ENCODE assay signal across 12 cellular contexts in genomic region chr1:217027403-217028080, GRCh38.
DNase-seq lines count a peak whose midpoint lies in the region; ATAC-seq and TF ChIP-seq lines count a peak whose summit lies in the region.
"Had no signal": no experiment of that assay in that cellular context is flagged by ENCODE, and none has a peak within 500 bp of the region (broad histone marks: within the 10 kb centered on the region; RNA-seq: fewer than 3 reads in every experiment).

No MANE protein-coding gene starts in this region.

- H3K4me3 ChIP-seq in uterus (no peak overlapping the region), mucosa of descending colon (no peak overlapping the region)
- H3K4me3 ChIP-seq: SJSA1 had no signal

- DNase-seq in SK-MEL-5 (ENCODE audit: low read depth, low spot score) (peak; percentile 78), HK-2 (ENCODE audit: unreplicated experiment) (no peak), foreskin keratinocyte (no peak), uterus (no peak), mucosa of descending colon (no peak)
- DNase-seq: activated CD8-positive, alpha-beta T cell treated with anti-CD3 and anti-CD28 coated beads, Interleukin-2, amount 10 ng/mL, durations not matched to agents 7 days and 5 days; H7; right cardiac atrium had no signal

- ATAC-seq in GM18517 (IDR thresholded peaks at IDR 0.05; ENCODE audit: unreplicated experiment) (peak; percentile 99), GM21529 (IDR thresholded peaks at IDR 0.05; ENCODE audit: unreplicated experiment) (peak; percentile 93), HG03159 (IDR thresholded peaks at IDR 0.05; ENCODE audit: unreplicated experiment) (peak; percentile 98), foreskin keratinocyte (no peak), mucosa of descending colon (no peak)
- ATAC-seq: activated CD8-positive, alpha-beta T cell treated with anti-CD3 and anti-CD28 coated beads, Interleukin-2, amount 10 ng/mL, durations not matched to agents 7 days and 5 days; right cardiac atrium had no signal

- intact Hi-C loops in uterus (cut with DNase I; ENCODE audit: low total_unique reads) (no loop called here), mucosa of descending colon (cut with DNase I, micrococcal nuclease) (no loop called here)

- no peaks in the 10 kb centered on the region for H3K36me3 ChIP-seq in uterus
- no peaks in the 10 kb centered on the region for H3K36me3 ChIP-seq in mucosa of descending colon (ENCODE audit: low read depth)
- H3K36me3 ChIP-seq: SJSA1 had no signal

- in situ Hi-C loops in SK-MEL-5 (cut with HindIII; ENCODE audit: low pct_unique_long_range_greater_than_20kb, low sequenced_read_pairs) = no loop called here

- H3K4me1 ChIP-seq in foreskin keratinocyte (peaks cover 6% of the 10 kb centered on the region), uterus (no peaks in the 10 kb centered on the region), mucosa of descending colon (ENCODE audit: low read depth) (no peaks in the 10 kb centered on the region)
- H3K4me1 ChIP-seq: SJSA1 had no signal

- H3K27ac ChIP-seq in foreskin keratinocyte (no peak overlapping the region), uterus (no peak overlapping the region)
- H3K27ac ChIP-seq: SJSA1 had no signal

- TF ChIP-seq CTCF in foreskin keratinocyte (conservative IDR thresholded peaks at IDR 0.05) = no peak
- no peak for TF ChIP-seq CTCF in uterus (IDR thresholded peaks at IDR 0.05)
- TF ChIP-seq CTCF in mucosa of descending colon (IDR thresholded peaks at IDR 0.05) = no peak

- no peak for TF ChIP-seq POLR2A in uterus (IDR thresholded peaks at IDR 0.05)

- H3K9me3 ChIP-seq in uterus = no peaks in the 10 kb centered on the region
- no peaks in the 10 kb centered on the region for H3K9me3 ChIP-seq in mucosa of descending colon
- H3K9me3 ChIP-seq: SJSA1 had no signal

- H3K27me3 ChIP-seq in foreskin keratinocyte (no peaks in the 10 kb centered on the region), uterus (no peaks in the 10 kb centered on the region)
- H3K27me3 ChIP-seq: SJSA1 had no signal

Comparison
In these comparisons a context has a peak if more than half of its experiments do, and no peak if none do; other contexts are left out.
1. ATAC-seq: peak in GM18517 (single experiment), GM21529 (single experiment) and HG03159 (single experiment); none in foreskin keratinocyte (single experiment) and mucosa of descending colon (single experiment).